9 cellular contexts compared by ENCODE assay signal in genomic region chr9:36398745-36399144, GRCh38. TPM values are rescaled to one million over a fixed set of nuclear protein-coding genes. Genes with fewer than 3 reads are reported as not detected.
A peak's percentile ranks its signal among the peaks of the same experiment; 100 is the strongest.
DNase-seq lines count a peak whose midpoint lies in the region; ATAC-seq and TF ChIP-seq lines count a peak whose summit lies in the region.
"Had no signal": no experiment of that assay in that cellular context is flagged by ENCODE, and none has a peak within 500 bp of the region (broad histone marks: within the 10 kb centered on the region; RNA-seq: fewer than 3 reads in every experiment).

No MANE protein-coding gene starts in this region.

- H3K4me3 Mint-ChIP-seq in activated CD8-positive, alpha-beta T cell treated with anti-CD3 and anti-CD28 coated beads for 36 hours = peak overlapping the region; percentile 67
- peak overlapping the region; percentile 92 for H3K4me3 Mint-ChIP-seq in glutamatergic neuron (ENCODE audit: unreplicated experiment)

- intact Hi-C loops in left ventricle myocardium inferior (cut with micrococcal nuclease) = no loop called here
- intact Hi-C loops in Right ventricle myocardium superior (cut with DNase I) = no loop called here
- intact Hi-C loops in activated CD8-positive, alpha-beta T cell treated with anti-CD3 and anti-CD28 coated beads for 36 hours (cut with micrococcal nuclease) = no loop called here
- intact Hi-C loops in transverse colon (cut with DNase I; ENCODE audit: low total_unique reads) = no loop called here

- no peak for DNase-seq in left ventricle myocardium inferior
- no peak for DNase-seq in Right ventricle myocardium superior
- no peak for DNase-seq in activated CD8-positive, alpha-beta T cell treated with anti-CD3 and anti-CD28 coated beads for 36 hours
- no peak for DNase-seq in glutamatergic neuron
- no peak for DNase-seq in transverse colon
- no peak for DNase-seq in NCI-H2227 treated with DMSO at 0.1 percent for 48 hours (lab: John Stamatoyannopoulos, UW)
- DNase-seq in stimulated activated CD4-positive, alpha-beta T cell treated with anti-CD3 and anti-CD28 coated beads, Interleukin-2, amount 100 ng/mL, for 24 hours = no peak
- no peak for DNase-seq in NCI-H187 treated with DMSO at 0.1 percent for 48 hours (lab: John Stamatoyannopoulos, UW)
- DNase-seq: cerebellar nuclear complex had no signal

- peak overlapping the region; percentile 85 for H3K27ac Mint-ChIP-seq in activated CD8-positive, alpha-beta T cell treated with anti-CD3 and anti-CD28 coated beads for 36 hours
- peak overlapping the region; percentile 86 for H3K27ac Mint-ChIP-seq in glutamatergic neuron (ENCODE audit: unreplicated experiment)

- H3K27me3 ChIP-seq in left ventricle myocardium inferior (ENCODE audit: low read depth) (no peaks in the 10 kb centered on the region), transverse colon (no peaks in the 10 kb centered on the region)

- H3K4me1 Mint-ChIP-seq in activated CD8-positive, alpha-beta T cell treated with anti-CD3 and anti-CD28 coated beads for 36 hours (ENCODE audit: low read depth) = peaks cover 57% of the 10 kb centered on the region
- H3K4me1 Mint-ChIP-seq in glutamatergic neuron (ENCODE audit: low read depth, unreplicated experiment) = peaks cover 27% of the 10 kb centered on the region

- H3K4me1 ChIP-seq in left ventricle myocardium inferior (peaks cover 74% of the 10 kb centered on the region), transverse colon (peaks cover 4 to 49% (median 20%) of the 10 kb centered on the region in 4 donors)

- H3K36me3 Mint-ChIP-seq in activated CD8-positive, alpha-beta T cell treated with anti-CD3 and anti-CD28 coated beads for 36 hours (ENCODE audit: low read depth) = peaks cover 14% of the 10 kb centered on the region
- H3K36me3 Mint-ChIP-seq in glutamatergic neuron (ENCODE audit: unreplicated experiment) = no peaks in the 10 kb centered on the region

- in situ Hi-C loops in transverse colon (cut with MboI; ENCODE audit: low pct_ligation_motif_present in 1 of 4, low pct_unique_long_range_greater_than_20kb in 1 of 4, low sequenced_read_pairs in 3 of 4) = no loop called here

- POLR2A ChIA-PET in activated CD8-positive, alpha-beta T cell treated with anti-CD3 and anti-CD28 coated beads for 36 hours (lab: Charles Lee) = no interaction called here

- no peak for ATAC-seq in Right ventricle myocardium superior (ENCODE audit: poor library complexity)
- ATAC-seq in activated CD8-positive, alpha-beta T cell treated with anti-CD3 and anti-CD28 coated beads for 36 hours = no peak

- peak overlapping the region; percentile 94 for H3K27ac ChIP-seq in left ventricle myocardium inferior (replicated peaks)
- H3K27ac ChIP-seq in transverse colon = peak overlapping the region; percentile 99 to 100 (median 99)

- H3K9me3 Mint-ChIP-seq in activated CD8-positive, alpha-beta T cell treated with anti-CD3 and anti-CD28 coated beads for 36 hours = no peaks in the 10 kb centered on the region
- peaks cover 10% of the 10 kb centered on the region for H3K9me3 Mint-ChIP-seq in glutamatergic neuron (ENCODE audit: unreplicated experiment)

- CTCF ChIA-PET in activated CD8-positive, alpha-beta T cell treated with anti-CD3 and anti-CD28 coated beads for 36 hours (lab: Charles Lee) = no interaction called here

- no peak for TF ChIP-seq CTCF in left ventricle myocardium inferior (IDR thresholded peaks at IDR 0.05; ENCODE audit: borderline replicate concordance)
- no peak for TF ChIP-seq CTCF in activated CD8-positive, alpha-beta T cell treated with anti-CD3 and anti-CD28 coated beads for 36 hours (IDR thresholded peaks at IDR 0.05)
- TF ChIP-seq CTCF in glutamatergic neuron (IDR thresholded peaks at IDR 0.05; ENCODE audit: partially characterized antibody, unreplicated experiment) = no peak
- no peak for TF ChIP-seq CTCF in transverse colon (IDR thresholded peaks at IDR 0.05)

- TF ChIP-seq POLR2A in transverse colon (IDR thresholded peaks at IDR 0.05) = no peak

- H3K4me3 ChIP-seq in left ventricle myocardium inferior (peak overlapping the region; percentile 84), transverse colon (peak overlapping the region in 2 of 4 donors; percentile 80 to 91)

- no peaks in the 10 kb centered on the region for H3K36me3 ChIP-seq in left ventricle myocardium inferior
- no peaks in the 10 kb centered on the region for H3K36me3 ChIP-seq in transverse colon

- TF ChIP-seq EP300 in transverse colon (IDR thresholded peaks at IDR 0.05; ENCODE audit: low read depth) = no peak

- H3K9me3 ChIP-seq in left ventricle myocardium inferior (replicated peaks) = no peaks in the 10 kb centered on the region
- no peaks in the 10 kb centered on the region for H3K9me3 ChIP-seq in transverse colon

- no peaks in the 10 kb centered on the region for H3K27me3 Mint-ChIP-seq in activated CD8-positive, alpha-beta T cell treated with anti-CD3 and anti-CD28 coated beads for 36 hours
- H3K27me3 Mint-ChIP-seq in glutamatergic neuron (ENCODE audit: unreplicated experiment) = peaks cover 9% of the 10 kb centered on the region

RNA-seq across cellular contexts. Expression of gene RNF38, which starts 1.3 kb away (rescaled TPM):
- 25.7 TPM for total RNA-seq in left ventricle myocardium inferior
- 20.1 TPM for total RNA-seq in Right ventricle myocardium superior
- 10 to 100 TPM; 33.7 to 36.4 TPM for total RNA-seq in activated CD8-positive, alpha-beta T cell treated with anti-CD3 and anti-CD28 coated beads for 36 hours
- total RNA-seq in glutamatergic neuron (ENCODE audit: unreplicated experiment) = 129 TPM
- total RNA-seq in transverse colon = 10 to 100 TPM; 13.8 to 86.8 (median 25.1) TPM
